In genomic region chr3:47989981-47990440, GRCh38 we compare ENCODE assay signal across 8 cellular contexts. TPM values are rescaled to one million over a fixed set of nuclear protein-coding genes. Genes with fewer than 3 reads are reported as not detected.
DNase-seq lines count a peak whose midpoint lies in the region; ATAC-seq and TF ChIP-seq lines count a peak whose summit lies in the region.

No MANE protein-coding gene starts in this region.

- H3K4me1 Mint-ChIP-seq in naive thymus-derived CD4-positive, alpha-beta T cell: peaks cover 4 to 7% (median 6%) of the 10 kb centered on the region in 7 donors

- peaks cover 9% of the 10 kb centered on the region; the same call in 1 of the 2 replicates for H3K36me3 ChIP-seq in PC-3 (ENCODE audit: low read depth, low read length)
- H3K36me3 ChIP-seq in naive thymus-derived CD4-positive, alpha-beta T cell (ENCODE audit: control insufficient read depth in 2 of 3, insufficient read depth in 3 of 3, low read length in 3 of 3): no peaks in the 10 kb centered on the region

- in situ Hi-C loops in G401 (cut with HindIII; ENCODE audit: low sequenced_read_pairs): loop anchor here (25.0 kb wide), 1 partner anchor 172 kb away; no protein-coding TSS in a partner anchor

- no peak overlapping the region for H3K27ac ChIP-seq in PC-3 (ENCODE audit: low read length)
- no peak overlapping the region for H3K27ac ChIP-seq in naive thymus-derived CD4-positive, alpha-beta T cell (ENCODE audit: low read depth, low read length)

- H3K36me3 Mint-ChIP-seq in naive thymus-derived CD4-positive, alpha-beta T cell: peaks cover 0 to 11% (median 0%) of the 10 kb centered on the region in 5 donors

- H3K9me2 ChIP-seq in PC-3 (replicated peaks; ENCODE audit: low read length): no peaks in the 10 kb centered on the region

- H3K4me2 ChIP-seq in PC-3 (ENCODE audit: low read length): no peak overlapping the region

- peak; percentile 98 for ATAC-seq in PC-3
- ATAC-seq in esophagus mucosa: peak; percentile 99
- peak; percentile 99 for ATAC-seq in naive thymus-derived CD4-positive, alpha-beta T cell
- ATAC-seq in GM21381 (IDR thresholded peaks at IDR 0.05; ENCODE audit: unreplicated experiment): no peak

- peak overlapping the region in 1 of 9 donors; percentile 43 for H3K27ac Mint-ChIP-seq in naive thymus-derived CD4-positive, alpha-beta T cell

- H3K27me3 Mint-ChIP-seq in naive thymus-derived CD4-positive, alpha-beta T cell: no peaks in the 10 kb centered on the region

- BruUV-seq in PC-3 (replicated peaks; lab: Mats Ljungman, UMichigan): no TSS peak

- TF ChIP-seq CTCF in PC-3 (conservative IDR thresholded peaks at IDR 0.05; ENCODE audit: low read depth, low read length): peak; percentile 98

- POLR2A ChIA-PET in PC-3 (lab: Charles Lee; ENCODE audit: unreplicated experiment): interaction anchor here (0.6 kb wide), 1 partner anchor 99 kb away, joined by 4 read pairs; no protein-coding TSS in a partner anchor
- POLR2A ChIA-PET in naive thymus-derived CD4-positive, alpha-beta T cell (lab: Charles Lee): interaction anchor here (1.4 kb wide), 1 partner anchor 165 kb away, joined by 5 read pairs; no protein-coding TSS in a partner anchor

- H3F3A ChIP-seq in PC-3 (ENCODE audit: low read length, unreplicated experiment): no peaks in the 10 kb centered on the region

- H2AFZ ChIP-seq in PC-3 (ENCODE audit: low read length): no peak overlapping the region

- H3K27me3 ChIP-seq in PC-3 (ENCODE audit: low read length): no peaks in the 10 kb centered on the region
- H3K27me3 ChIP-seq in naive thymus-derived CD4-positive, alpha-beta T cell (ENCODE audit: control insufficient read depth in 2 of 2, insufficient read depth in 2 of 2, low read length in 2 of 2): no peaks in the 10 kb centered on the region

- no peak overlapping the region for H3K4me3 ChIP-seq in PC-3 (ENCODE audit: low read length)
- H3K4me3 ChIP-seq in naive thymus-derived CD4-positive, alpha-beta T cell (ENCODE audit: low read length): no peak overlapping the region

- CTCF ChIA-PET in PC-3 (lab: Charles Lee): interaction anchor here (0.5 to 1.5 kb wide), 7 partner anchors 27 to 162 kb away, joined by 3 to 25 read pairs (median 4); no protein-coding TSS in a partner anchor
- CTCF ChIA-PET in naive thymus-derived CD4-positive, alpha-beta T cell (lab: Charles Lee): interaction anchor here (0.6 to 2.0 kb wide), 11 partner anchors 8 to 468 kb away, joined by 3 to 22 read pairs (median 4); no protein-coding TSS in a partner anchor

- H3K4me1 ChIP-seq in PC-3 (ENCODE audit: insufficient read depth, low read length): peaks cover 16% of the 10 kb centered on the region
- no peaks in the 10 kb centered on the region for H3K4me1 ChIP-seq in naive thymus-derived CD4-positive, alpha-beta T cell (ENCODE audit: control insufficient read depth in 2 of 2, insufficient read depth in 2 of 2, low read length in 2 of 2)

- no peak overlapping the region for H3K9ac ChIP-seq in PC-3 (ENCODE audit: low read length)

- H4K20me1 ChIP-seq in PC-3 (ENCODE audit: low read length): peaks cover 9% of the 10 kb centered on the region; the same call in 1 of the 2 replicates

- H3K9me3 ChIP-seq in PC-3 (ENCODE audit: low read length): no peaks in the 10 kb centered on the region
- H3K9me3 ChIP-seq in naive thymus-derived CD4-positive, alpha-beta T cell (ENCODE audit: control insufficient read depth in 2 of 3, low read length in 3 of 3): no peaks in the 10 kb centered on the region

- H3K4me3 Mint-ChIP-seq in naive thymus-derived CD4-positive, alpha-beta T cell: no peak overlapping the region

- peaks cover 47% of the 10 kb centered on the region for H3K79me2 ChIP-seq in PC-3 (ENCODE audit: low read length)

- no peaks in the 10 kb centered on the region for H3K9me3 Mint-ChIP-seq in naive thymus-derived CD4-positive, alpha-beta T cell

- intact Hi-C loops in PC-3 (cut with micrococcal nuclease): loop anchor here (1.0 to 2.0 kb wide), 4 partner anchors 79 to 161 kb away; no protein-coding TSS in a partner anchor
- intact Hi-C loops in naive thymus-derived CD4-positive, alpha-beta T cell (cut with micrococcal nuclease): loop anchor here (1.0 to 2.0 kb wide), 7 partner anchors 153 to 569 kb away; no protein-coding TSS in a partner anchor

- DNase-seq in G401 (ENCODE audit: low spot score) (peak; percentile 96), HuH-7.5 (ENCODE audit: low spot score) (peak; percentile 34), PC-3 (peak; percentile 94), activated T-cell treated with anti-CD3 and anti-CD28 coated beads for 24 hours (ENCODE audit: low read depth) (peak; percentile 64)
- peak; percentile 25 to 77 (median 66) for DNase-seq in naive thymus-derived CD4-positive, alpha-beta T cell
- DNase-seq in stimulated activated CD8-positive, alpha-beta memory T cell treated with anti-CD3 and anti-CD28 coated beads, Interleukin-7, amount 100 ng/mL, for 4 hours (ENCODE audit: low read depth in 2 of 2): peak; percentile 53 to 66

RNA-seq across cellular contexts. Expression of gene MAP4, which starts 26.2 kb away (rescaled TPM):
- total RNA-seq in G401 (2014; rRNA removed; shearing (Covaris generic)): 39.9 and 55.2 TPM in 2 replicates
- total RNA-seq in PC-3 (2014; rRNA removed): 108 and 128 TPM in 2 replicates
- total RNA-seq in esophagus mucosa: 107 TPM
- 100 to 1,000 TPM in 1 of 5 experiments, 10 to 100 TPM in 4; 34.3 to 116 (median 40.3) TPM for total RNA-seq in naive thymus-derived CD4-positive, alpha-beta T cell
- 10 to 100 TPM; 12.0 to 23.7 TPM for polyA plus RNA-seq in naive thymus-derived CD4-positive, alpha-beta T cell

Comparison
In these comparisons a context has a peak if more than half of its experiments do, and no peak if none do; other contexts are left out.
1. DNase-seq: peak in every context shown above with its lines; median percentile 96 in G401; 94 in PC-3; 66 in naive thymus-derived CD4-positive, alpha-beta T cell; 64 in activated T-cell treated with anti-CD3 and anti-CD28 coated beads for 24 hours; 60 in stimulated activated CD8-positive, alpha-beta memory T cell treated with anti-CD3 and anti-CD28 coated beads, Interleukin-7, amount 100 ng/mL, for 4 hours; 34 in HuH-7.5.